Comparison of ENCODE assay signal across 9 cellular contexts in genomic region chr19:17873661-17874422, GRCh38. TPM values are rescaled to one million over a fixed set of nuclear protein-coding genes. Genes with fewer than 3 reads are reported as not detected.
DNase-seq lines count a peak whose midpoint lies in the region; ATAC-seq and TF ChIP-seq lines count a peak whose summit lies in the region.
"Had no signal": no experiment of that assay in that cellular context is flagged by ENCODE, and none has a peak within 500 bp of the region (broad histone marks: within the 10 kb centered on the region; RNA-seq: fewer than 3 reads in every experiment).

No MANE protein-coding gene starts in this region.

- TF ChIP-seq CTCF in lower lobe of right lung (IDR thresholded peaks at IDR 0.05) = no peak
- no peak for TF ChIP-seq CTCF in thoracic aorta (IDR thresholded peaks at IDR 0.05)

- H3K9me3 Mint-ChIP-seq in activated naive CD4-positive, alpha-beta T cell treated with anti-CD3 and anti-CD28 coated beads, Interleukin-2, amount 10 ng/mL, durations not matched to agents 7 days and 5 days = no peaks in the 10 kb centered on the region

- H3K4me3 ChIP-seq in SK-N-MC = peak overlapping the region; percentile 77
- peak overlapping the region; percentile 37 for H3K4me3 ChIP-seq in lower lobe of right lung
- H3K4me3 ChIP-seq in thoracic aorta = peak overlapping the region; percentile 39
- H3K4me3 ChIP-seq: adrenal gland had no signal

- peak overlapping the region; percentile 90 for H3K4me3 Mint-ChIP-seq in activated naive CD4-positive, alpha-beta T cell treated with anti-CD3 and anti-CD28 coated beads, Interleukin-2, amount 10 ng/mL, durations not matched to agents 7 days and 5 days

- H3K4me1 Mint-ChIP-seq in activated naive CD4-positive, alpha-beta T cell treated with anti-CD3 and anti-CD28 coated beads, Interleukin-2, amount 10 ng/mL, durations not matched to agents 7 days and 5 days = peaks cover 30% of the 10 kb centered on the region

- CTCF ChIA-PET in activated naive CD4-positive, alpha-beta T cell treated with anti-CD3 and anti-CD28 coated beads, Interleukin-2, amount 10 ng/mL, durations not matched to agents 7 days and 5 days (lab: Charles Lee) = interaction anchor here (4.6 kb wide), 1 partner anchor 15 kb away, joined by 20 read pairs; the partner anchor contains the start of gene RPL18A

- H3K36me3 Mint-ChIP-seq in activated naive CD4-positive, alpha-beta T cell treated with anti-CD3 and anti-CD28 coated beads, Interleukin-2, amount 10 ng/mL, durations not matched to agents 7 days and 5 days = peaks cover 3% of the 10 kb centered on the region

- H3K36me3 ChIP-seq in SK-N-MC (ENCODE audit: insufficient read depth, low read length) (no peaks in the 10 kb centered on the region), lower lobe of right lung (no peaks in the 10 kb centered on the region), thoracic aorta (no peaks in the 10 kb centered on the region)
- H3K36me3 ChIP-seq: adrenal gland had no signal

- no peak overlapping the region for H3K27ac ChIP-seq in SK-N-MC
- H3K27ac ChIP-seq in lower lobe of right lung = no peak overlapping the region
- no peak overlapping the region for H3K27ac ChIP-seq in thoracic aorta
- H3K27ac ChIP-seq: adrenal gland had no signal

- H3K9me3 ChIP-seq in SK-N-MC (ENCODE audit: low read depth, low read length) (no peaks in the 10 kb centered on the region), lower lobe of right lung (no peaks in the 10 kb centered on the region), thoracic aorta (no peaks in the 10 kb centered on the region)
- H3K9me3 ChIP-seq: adrenal gland had no signal

- ATAC-seq in left cardiac atrium = peak; percentile 36 to 62
- ATAC-seq in Right ventricle myocardium superior (ENCODE audit: poor library complexity) = no peak
- ATAC-seq in lower lobe of right lung = peak; percentile 73 to 77
- ATAC-seq in thoracic aorta (ENCODE audit: insufficient number of reproducible peaks, low FRiP score, low read depth) = no peak
- ATAC-seq in HG02840 (IDR thresholded peaks at IDR 0.05; ENCODE audit: low FRiP score, unreplicated experiment) = no peak
- ATAC-seq in GM21515 (IDR thresholded peaks at IDR 0.05; ENCODE audit: unreplicated experiment) = no peak

- H3K27me3 ChIP-seq in lower lobe of right lung (ENCODE audit: low read depth) = peaks cover 58% of the 10 kb centered on the region
- H3K27me3 ChIP-seq in thoracic aorta (replicated peaks; ENCODE audit: insufficient read depth) = peaks cover 10% of the 10 kb centered on the region

- peaks cover 26% of the 10 kb centered on the region for H3K4me1 ChIP-seq in lower lobe of right lung
- H3K4me1 ChIP-seq in thoracic aorta (ENCODE audit: control insufficient read depth in 1 of 2, low read depth in 2 of 2) = peaks cover 5 to 7% of the 10 kb centered on the region in 2 donors
- H3K4me1 ChIP-seq: adrenal gland had no signal

- DNase-seq in left cardiac atrium (peak; percentile 43), Right ventricle myocardium superior (no peak), SK-N-MC (ENCODE audit: low read depth, low spot score) (no peak), lower lobe of right lung (peak; percentile 63), thoracic aorta (ENCODE audit: low spot score) (no peak)
- DNase-seq in activated naive CD4-positive, alpha-beta T cell treated with anti-CD3 and anti-CD28 coated beads, Interleukin-2, amount 10 ng/mL, durations not matched to agents 7 days and 5 days = peak; percentile 79

- intact Hi-C loops in left cardiac atrium (cut with DNase I) (loop anchor here in 1 of 2 donors (5.0 kb wide), 1 partner anchor 123 kb away; no protein-coding TSS in a partner anchor), Right ventricle myocardium superior (cut with DNase I) (no loop called here), lower lobe of right lung (cut with DNase I) (no loop called here)

- peak overlapping the region; percentile 87 for H3K27ac Mint-ChIP-seq in activated naive CD4-positive, alpha-beta T cell treated with anti-CD3 and anti-CD28 coated beads, Interleukin-2, amount 10 ng/mL, durations not matched to agents 7 days and 5 days

- no peak overlapping the region for H3K9ac ChIP-seq in SK-N-MC (ENCODE audit: insufficient read length)

- H3K27me3 Mint-ChIP-seq in activated naive CD4-positive, alpha-beta T cell treated with anti-CD3 and anti-CD28 coated beads, Interleukin-2, amount 10 ng/mL, durations not matched to agents 7 days and 5 days = peaks cover 3% of the 10 kb centered on the region

RNA-seq across cellular contexts. Expression of gene SLC5A5, which starts 2.1 kb away (rescaled TPM):
- total RNA-seq in left cardiac atrium (not detected), Right ventricle myocardium superior (not detected), lower lobe of right lung (0.18 TPM), thoracic aorta (not detected)
- total RNA-seq: adrenal gland had no signal

RNA-seq across cellular contexts. Expression of gene RPL18A, which starts 14.1 kb away (rescaled TPM):
- total RNA-seq in left cardiac atrium = 1,000 to 10,000 TPM; 1,009 to 1,051 TPM
- total RNA-seq in Right ventricle myocardium superior = 723 TPM
- total RNA-seq in lower lobe of right lung = 1,378 TPM
- total RNA-seq in thoracic aorta = 100 to 1,000 TPM; 718 to 766 TPM

RNA-seq across cellular contexts. Expression of gene JAK3, which starts 26.1 kb away (rescaled TPM):
- total RNA-seq in left cardiac atrium = 1 to 10 TPM; 4.2 to 7.0 TPM
- 1.5 TPM for total RNA-seq in Right ventricle myocardium superior
- total RNA-seq in lower lobe of right lung = 15.9 TPM
- total RNA-seq in thoracic aorta = 10 to 100 TPM; 12.7 to 35.8 TPM

RNA-seq across cellular contexts. Expression of gene INSL3, which starts 52.5 kb away (rescaled TPM):
- total RNA-seq in left cardiac atrium (not detected), Right ventricle myocardium superior (not detected), lower lobe of right lung (not detected), thoracic aorta (not detected)

RNA-seq across cellular contexts. Expression of gene CCDC124, which starts 59.0 kb away (rescaled TPM):
- total RNA-seq in left cardiac atrium (10 to 100 TPM; 74.5 to 86.8 TPM), Right ventricle myocardium superior (84.4 TPM), lower lobe of right lung (55.3 TPM), thoracic aorta (10 to 100 TPM; 44.1 to 60.8 TPM)

Comparison
In these comparisons a context has a peak if more than half of its experiments do, and no peak if none do; other contexts are left out.
1. ATAC-seq: peak in left cardiac atrium (2 of 2) and lower lobe of right lung (2 of 2); none in Right ventricle myocardium superior (single experiment), thoracic aorta (single experiment), HG02840 (single experiment) and GM21515 (single experiment).
2. DNase-seq: peak in left cardiac atrium (single experiment), activated naive CD4-positive, alpha-beta T cell treated with anti-CD3 and anti-CD28 coated beads, Interleukin-2, amount 10 ng/mL, durations not matched to agents 7 days and 5 days (single experiment) and lower lobe of right lung (single experiment); none in Right ventricle myocardium superior (single experiment), SK-N-MC (single experiment) and thoracic aorta (single experiment).
3. Peak in every context shown above with its lines, with median percentiles within 50 percentile points of each other: H3K4me3 ChIP-seq.